In the genomic region with DNA sequence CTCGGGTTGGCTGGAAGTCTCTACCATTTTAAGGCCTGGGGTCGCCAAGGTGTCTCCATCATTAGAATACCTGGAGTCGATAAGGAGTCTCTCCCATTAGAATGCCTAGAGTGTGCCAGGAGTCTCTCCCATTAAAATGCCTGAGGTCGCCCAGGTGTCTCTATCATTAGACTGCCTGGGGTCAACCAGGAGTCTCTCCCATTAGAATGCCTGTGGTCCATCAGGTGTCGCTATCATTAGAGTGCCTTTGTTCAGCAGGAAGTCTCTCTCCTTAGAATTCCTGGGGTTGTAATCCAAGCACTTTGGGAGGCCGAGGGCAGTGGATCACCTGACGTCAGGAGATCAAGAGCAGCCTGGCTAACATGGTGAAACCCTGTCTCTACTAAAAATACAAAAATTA, we compare ENCODE assay signal across 35 cellular contexts.
"Had no signal": no experiment of that assay in that cellular context is flagged by ENCODE, and none has a peak within 500 bp of the region (broad histone marks: within the 10 kb centered on the region; RNA-seq: fewer than 3 reads in every experiment).

No MANE protein-coding gene starts in this region.

- DNase-seq: activated B cell treated with CpG ODN at 0.5 μM for 24 hours; activated CD4-positive, alpha-beta memory T cell treated with anti-CD3 and anti-CD28 coated beads for 36 hours; activated CD4-positive, alpha-beta T cell treated with anti-CD3 and anti-CD28 coated beads for 4 hours; activated CD4-positive, alpha-beta T cell treated with anti-CD3 and anti-CD28 coated beads, Interleukin-2, amount 50 U/mL, for 1 hour; activated CD4-positive, alpha-beta T cell treated with anti-CD3 and anti-CD28 coated beads, Interleukin-2, amount 50 U/mL, for 4 hours; activated CD4-positive, CD25-positive, alpha-beta regulatory T cell treated with anti-CD3 and anti-CD28 coated beads, Interleukin-2, amount 50 U/mL, for 72 hours; activated CD8-positive, alpha-beta memory T cell treated with anti-CD3 and anti-CD28 coated beads, Interleukin-2, amount 50 U/mL, for 4 hours; activated CD8-positive, alpha-beta T cell treated with anti-CD3 and anti-CD28 coated beads for 36 hours; activated effector memory CD4-positive, alpha-beta T cell treated with anti-CD3 and anti-CD28 coated beads, Interleukin-2, amount 50 U/mL, for 16 hours; activated gamma-delta T cell treated with Interleukin-2 at 50 U/mL for 16 hours; activated naive CD4-positive, alpha-beta T cell; activated naive CD4-positive, alpha-beta T cell treated with anti-CD3 and anti-CD28 coated beads for 36 hours; activated naive CD4-positive, alpha-beta T cell treated with anti-CD3 and anti-CD28 coated beads, Interleukin-2, amount 50 U/mL, for 16 hours; activated naive CD8-positive, alpha-beta T cell treated with anti-CD3 and anti-CD28 coated beads for 36 hours; activated T-cell treated with anti-CD3 and anti-CD28 coated beads for 4 hours; activated T-cell treated with anti-CD3 and anti-CD28 coated beads, Interleukin-2, amount 50 U/mL, for 1 hour; activated T-cell treated with anti-CD3 and anti-CD28 coated beads, Interleukin-2, amount 50 U/mL, for 4 hours; activated T-cell treated with anti-CD3 and anti-CD28 coated beads, Interleukin-2, amount 50 U/mL, for 72 hours; amniotic stem cell; aorta; body of pancreas; brain microvascular endothelial cell; central memory CD4-positive, alpha-beta T cell; T-helper 1 cell; T-helper 2 cell; T-helper 9 cell had no signal

- H3K4me1 Mint-ChIP-seq: activated B cell treated with CpG ODN at 0.5 μM for 24 hours; activated CD4-positive, alpha-beta T cell treated with anti-CD3 and anti-CD28 coated beads, Interleukin-2, amount 10 ng/mL, durations not matched to agents 24 days and 14 days; activated naive CD8-positive, alpha-beta T cell treated with anti-CD3 and anti-CD28 coated beads for 36 hours; activated T-helper 17 cell treated with anti-CD3 and anti-CD28 coated beads, Interleukin-2, amount 50 U/mL, for 72 hours had no signal

- H3K4me3 Mint-ChIP-seq: activated B cell treated with CpG ODN at 0.5 μM for 24 hours; activated CD4-positive, alpha-beta memory T cell treated with anti-CD3 and anti-CD28 coated beads for 36 hours; activated CD4-positive, alpha-beta T cell treated with anti-CD3 and anti-CD28 coated beads, Interleukin-2, amount 10 ng/mL, durations not matched to agents 24 days and 14 days; activated CD8-positive, alpha-beta T cell treated with anti-CD3 and anti-CD28 coated beads for 36 hours; activated naive CD4-positive, alpha-beta T cell treated with anti-CD3 and anti-CD28 coated beads for 36 hours; activated naive CD8-positive, alpha-beta T cell treated with anti-CD3 and anti-CD28 coated beads for 36 hours; activated T-cell treated with anti-CD3 and anti-CD28 coated beads, Interleukin-2, amount 50 U/mL, for 4 hours; activated T-cell treated with anti-CD3 and anti-CD28 coated beads, Interleukin-2, amount 50 U/mL, for 72 hours; activated T-helper 1 cell treated with anti-CD3 and anti-CD28 coated beads, Interleukin-12 subunit alpha, Interleukin-12 subunit beta, Interleukin-2, Interleukin-4 antibody, amounts not matched to agents 30 ng/mL and 10 ng/mL and 1 ng/mL, durations not matched to agents 14 hours and 24 hours and 36 hours; activated T-helper 17 cell treated with anti-CD3 and anti-CD28 coated beads, Interleukin-2, amount 50 U/mL, for 72 hours; T-helper 1 cell treated with Interleukin-12 subunit alpha and Interleukin-12 subunit beta and Interleukin-4 antibody, amounts not matched to agents 30 μg/mL and 1 μg/mL, for 36 hours; T-helper 2 cell treated with Interferon-gamma antibody and Interleukin-4, amounts not matched to agents 5 μg/mL and 100 μg/mL, for 36 hours had no signal

- H3K9me3 ChIP-seq: adrenal gland had no signal

- ATAC-seq: activated CD8-positive, alpha-beta T cell treated with anti-CD3 and anti-CD28 coated beads for 36 hours; activated naive CD4-positive, alpha-beta T cell treated with anti-CD3 and anti-CD28 coated beads, Interleukin-2, amount 50 U/mL, for 72 hours; activated T-cell treated with anti-CD3 and anti-CD28 coated beads, Interleukin-2, amount 50 U/mL, for 4 hours; activated T-cell treated with anti-CD3 and anti-CD28 coated beads, Interleukin-2, amount 50 U/mL, for 72 hours; activated T-helper 17 cell treated with anti-CD3 and anti-CD28 coated beads, Interleukin-2, amount 50 U/mL, for 72 hours; body of pancreas had no signal

- H3K4me1 ChIP-seq: adrenal gland, body of pancreas, breast epithelium had no signal

- H3K27me3 Mint-ChIP-seq: activated B cell treated with CpG ODN at 0.5 μM for 24 hours; activated CD4-positive, alpha-beta memory T cell treated with anti-CD3 and anti-CD28 coated beads for 36 hours; activated CD4-positive, alpha-beta T cell treated with anti-CD3 and anti-CD28 coated beads, Interleukin-2, amount 10 ng/mL, durations not matched to agents 24 days and 14 days; activated CD8-positive, alpha-beta T cell treated with anti-CD3 and anti-CD28 coated beads for 36 hours; activated naive CD8-positive, alpha-beta T cell treated with anti-CD3 and anti-CD28 coated beads for 36 hours; activated T-helper 17 cell treated with anti-CD3 and anti-CD28 coated beads, Interleukin-2, amount 50 U/mL, for 72 hours had no signal

- H3K36me3 Mint-ChIP-seq: activated CD4-positive, alpha-beta memory T cell treated with anti-CD3 and anti-CD28 coated beads for 36 hours had no signal

- H3K4me3 ChIP-seq: adrenal gland, body of pancreas, breast epithelium had no signal

- H3K36me3 ChIP-seq: adrenal gland, brain microvascular endothelial cell, breast epithelium had no signal

- H3K27ac Mint-ChIP-seq: activated B cell treated with CpG ODN at 0.5 μM for 24 hours; activated CD4-positive, alpha-beta memory T cell treated with anti-CD3 and anti-CD28 coated beads for 36 hours; activated CD4-positive, alpha-beta T cell treated with anti-CD3 and anti-CD28 coated beads, Interleukin-2, amount 10 ng/mL, durations not matched to agents 24 days and 14 days; activated CD8-positive, alpha-beta T cell treated with anti-CD3 and anti-CD28 coated beads for 36 hours; activated naive CD4-positive, alpha-beta T cell treated with anti-CD3 and anti-CD28 coated beads for 36 hours; activated naive CD4-positive, alpha-beta T cell treated with anti-CD3 and anti-CD28 coated beads, Interleukin-2, amount 50 U/mL, for 72 hours; activated naive CD8-positive, alpha-beta T cell treated with anti-CD3 and anti-CD28 coated beads for 36 hours; activated T-cell treated with anti-CD3 and anti-CD28 coated beads, Interleukin-2, amount 50 U/mL, for 72 hours; activated T-helper 1 cell treated with anti-CD3 and anti-CD28 coated beads, Interleukin-12 subunit alpha, Interleukin-12 subunit beta, Interleukin-2, Interleukin-4 antibody, amounts not matched to agents 30 ng/mL and 10 ng/mL and 1 ng/mL, durations not matched to agents 14 hours and 24 hours and 36 hours; activated T-helper 17 cell treated with anti-CD3 and anti-CD28 coated beads, Interleukin-2, amount 50 U/mL, for 72 hours; T-helper 1 cell treated with Interleukin-12 subunit alpha and Interleukin-12 subunit beta and Interleukin-4 antibody, amounts not matched to agents 30 μg/mL and 1 μg/mL, for 36 hours; T-helper 2 cell treated with Interferon-gamma antibody and Interleukin-4, amounts not matched to agents 5 μg/mL and 100 μg/mL, for 36 hours had no signal

- H3K27ac ChIP-seq: adrenal gland, body of pancreas, brain microvascular endothelial cell, breast epithelium, VCaP had no signal

- H3K27me3 ChIP-seq: adrenal gland, body of pancreas, brain microvascular endothelial cell, breast epithelium had no signal
